ENCODE assay signal across 1 cellular context in the genomic region with DNA sequence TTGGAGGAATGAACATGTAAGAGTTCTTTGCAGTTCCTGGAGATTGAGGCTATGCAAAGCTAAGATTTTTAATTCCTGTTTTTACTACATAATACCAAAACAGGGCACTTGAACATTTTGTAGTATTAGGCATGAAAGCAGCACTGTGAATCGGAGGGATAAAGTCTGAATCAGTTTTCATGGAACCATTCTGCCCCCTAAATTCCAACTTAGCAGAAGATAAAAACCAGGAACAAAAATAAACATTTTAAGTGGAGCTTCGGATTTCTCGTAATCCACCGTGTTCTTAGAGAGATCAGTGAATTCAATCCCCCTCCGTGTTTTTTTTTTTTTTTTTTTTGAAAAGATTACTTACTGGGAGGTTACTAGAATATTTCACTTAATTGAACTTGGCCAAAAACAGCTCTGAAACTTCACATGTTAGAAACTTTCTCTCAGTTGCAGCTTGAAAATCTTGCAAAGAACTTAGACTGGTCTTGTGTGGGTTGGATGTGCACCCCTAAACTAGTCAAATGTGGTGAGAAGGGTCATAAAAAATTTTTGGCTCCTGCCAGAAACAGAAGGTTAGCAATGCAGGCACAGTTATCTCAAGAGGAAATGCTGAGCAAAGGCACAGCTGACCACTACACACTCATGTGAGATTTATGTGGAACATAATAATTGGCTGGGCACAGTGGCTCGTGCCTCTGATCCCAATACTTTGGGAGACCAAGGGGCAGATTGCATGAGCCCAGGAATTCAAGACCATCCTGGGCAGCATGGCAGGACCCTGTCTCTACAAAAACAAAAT.
TF ChIP-seq lines count a peak whose summit lies in the region.

No MANE protein-coding gene starts in this region.

TF ChIP-seq in IMR-90, 13 proteins besides CTCF, POLR2A, EP300 and RAD21:
- TF ChIP-seq RCOR1 (IDR thresholded peaks at IDR 0.05; ENCODE audit: insufficient replicate concordance, low read length), result no peak
